ENCODE assay signal across 3 cellular contexts in the genomic region with DNA sequence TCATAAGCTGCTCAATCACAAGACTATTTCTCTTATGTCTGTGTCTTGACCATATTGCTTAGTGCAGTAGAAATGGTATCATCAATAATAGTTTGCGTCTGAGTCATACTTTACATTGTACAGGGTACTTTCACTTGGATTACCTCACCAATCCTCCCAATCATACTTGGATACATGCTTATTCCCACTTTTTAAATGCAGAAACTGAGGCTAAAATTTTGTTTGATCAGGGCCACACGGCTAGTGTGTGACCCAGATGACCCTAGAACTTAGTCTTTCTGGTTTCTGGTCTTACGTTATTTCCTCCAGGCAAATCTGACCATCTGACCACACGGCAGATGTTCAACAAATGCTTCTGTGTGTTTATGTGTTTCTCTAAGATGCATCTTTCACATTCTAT.
A peak's percentile ranks its signal among the peaks of the same experiment; 100 is the strongest.
TF ChIP-seq lines count a peak whose summit lies in the region.

No MANE protein-coding gene starts in this region.

TF ChIP-seq in IMR-90, 13 proteins besides CTCF, POLR2A, EP300 and RAD21:
- TF ChIP-seq CHD1 (IDR thresholded peaks at IDR 0.05; ENCODE audit: low read depth, low read length) (no peak), BHLHE40 (IDR thresholded peaks at IDR 0.05; ENCODE audit: low read depth, low read length) (no peak), SMC3 (IDR thresholded peaks at IDR 0.05; ENCODE audit: low read depth, low read length) (no peak), NFE2L2 (IDR thresholded peaks at IDR 0.05; ENCODE audit: low read depth, low read length) (no peak), CEBPB (IDR thresholded peaks at IDR 0.05; ENCODE audit: low read depth, low read length) (no peak), RCOR1 (IDR thresholded peaks at IDR 0.05; ENCODE audit: insufficient replicate concordance, low read length) (no peak), FOS (IDR thresholded peaks at IDR 0.05; ENCODE audit: low read depth, low read length) (no peak), RFX5 (IDR thresholded peaks at IDR 0.05; ENCODE audit: low read depth, low read length) (no peak), ELK1 (IDR thresholded peaks at IDR 0.05; ENCODE audit: borderline replicate concordance, low read depth, low read length) (no peak), MXI1 (IDR thresholded peaks at IDR 0.05; ENCODE audit: borderline replicate concordance, low read depth, low read length) (no peak), MAFK (IDR thresholded peaks at IDR 0.05; ENCODE audit: low read depth, low read length) (no peak), MAZ (IDR thresholded peaks at IDR 0.05; ENCODE audit: borderline replicate concordance, low read depth, low read length) (no peak)
- TF ChIP-seq, protein P1, sequence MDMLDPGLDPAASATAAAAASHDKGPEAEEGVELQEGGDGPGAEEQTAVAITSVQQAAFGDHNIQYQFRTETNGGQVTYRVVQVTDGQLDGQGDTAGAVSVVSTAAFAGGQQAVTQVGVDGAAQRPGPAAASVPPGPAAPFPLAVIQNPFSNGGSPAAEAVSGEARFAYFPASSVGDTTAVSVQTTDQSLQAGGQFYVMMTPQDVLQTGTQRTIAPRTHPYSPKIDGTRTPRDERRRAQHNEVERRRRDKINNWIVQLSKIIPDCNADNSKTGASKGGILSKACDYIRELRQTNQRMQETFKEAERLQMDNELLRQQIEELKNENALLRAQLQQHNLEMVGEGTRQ (IDR thresholded peaks at IDR 0.05; ENCODE audit: low read depth, low read length) = no peak

TF ChIP-seq in endothelial cell of umbilical vein, 7 proteins besides CTCF, POLR2A, EP300 and RAD21:
- TF ChIP-seq, protein P2, sequence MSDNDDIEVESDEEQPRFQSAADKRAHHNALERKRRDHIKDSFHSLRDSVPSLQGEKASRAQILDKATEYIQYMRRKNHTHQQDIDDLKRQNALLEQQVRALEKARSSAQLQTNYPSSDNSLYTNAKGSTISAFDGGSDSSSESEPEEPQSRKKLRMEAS (IDR thresholded peaks at IDR 0.05; ENCODE audit: insufficient read depth, insufficient read length) = no peak
- peak; percentile 22 for TF ChIP-seq JUN (IDR thresholded peaks at IDR 0.05; ENCODE audit: borderline replicate concordance, insufficient read depth, insufficient read length, low read depth)

TF ChIP-seq in HEK293T, 16 proteins besides CTCF, POLR2A, EP300 and RAD21:
- no peak for TF ChIP-seq LEF1 (IDR thresholded peaks at IDR 0.05; ENCODE audit: borderline replicate concordance)
- TF ChIP-seq FOXM1 (IDR thresholded peaks at IDR 0.05; ENCODE audit: borderline replicate concordance) = no peak
- TF ChIP-seq, protein P3, sequence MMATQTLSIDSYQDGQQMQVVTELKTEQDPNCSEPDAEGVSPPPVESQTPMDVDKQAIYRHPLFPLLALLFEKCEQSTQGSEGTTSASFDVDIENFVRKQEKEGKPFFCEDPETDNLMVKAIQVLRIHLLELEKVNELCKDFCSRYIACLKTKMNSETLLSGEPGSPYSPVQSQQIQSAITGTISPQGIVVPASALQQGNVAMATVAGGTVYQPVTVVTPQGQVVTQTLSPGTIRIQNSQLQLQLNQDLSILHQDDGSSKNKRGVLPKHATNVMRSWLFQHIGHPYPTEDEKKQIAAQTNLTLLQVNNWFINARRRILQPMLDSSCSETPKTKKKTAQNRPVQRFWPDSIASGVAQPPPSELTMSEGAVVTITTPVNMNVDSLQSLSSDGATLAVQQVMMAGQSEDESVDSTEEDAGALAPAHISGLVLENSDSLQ (IDR thresholded peaks at IDR 0.05) = no peak
- TF ChIP-seq ZNF384 (IDR thresholded peaks at IDR 0.05) = no peak
